Comparison of ENCODE assay signal across 8 cellular contexts in genomic region chr9:101977614-101978210, GRCh38.
DNase-seq lines count a peak whose midpoint lies in the region; ATAC-seq, FAIRE-seq and TF ChIP-seq lines count a peak whose summit lies in the region.

No MANE protein-coding gene starts in this region.

- intact Hi-C loops in heart left ventricle (cut with DNase I) = no loop called here
- intact Hi-C loops in right cardiac atrium (cut with DNase I) = no loop called here
- intact Hi-C loops in pancreas (cut with DNase I) = no loop called here

- no peaks in the 10 kb centered on the region for H3K27me3 ChIP-seq in heart left ventricle
- H3K27me3 ChIP-seq in right cardiac atrium (ENCODE audit: control insufficient read depth, insufficient read depth) = no peaks in the 10 kb centered on the region
- H3K27me3 ChIP-seq in pancreas = peaks cover 0 to 4% (median 0%) of the 10 kb centered on the region in 4 donors
- no peaks in the 10 kb centered on the region for H3K27me3 ChIP-seq in MG63

- no peaks in the 10 kb centered on the region for H3K36me3 ChIP-seq in heart left ventricle
- H3K36me3 ChIP-seq in pancreas = no peaks in the 10 kb centered on the region
- no peaks in the 10 kb centered on the region for H3K36me3 ChIP-seq in MG63

- no peak for TF ChIP-seq POLR2A in heart left ventricle (IDR thresholded peaks at IDR 0.05)
- no peak for TF ChIP-seq POLR2A in GM12891 (IDR thresholded peaks at IDR 0.05; ENCODE audit: low read depth, low read length)

- H3K9me3 ChIP-seq in heart left ventricle = no peaks in the 10 kb centered on the region
- H3K9me3 ChIP-seq in right cardiac atrium (ENCODE audit: control insufficient read depth, low read length) = no peaks in the 10 kb centered on the region
- no peaks in the 10 kb centered on the region for H3K9me3 ChIP-seq in pancreas
- H3K9me3 ChIP-seq in MG63 = no peaks in the 10 kb centered on the region

- no peaks in the 10 kb centered on the region for H3K4me1 ChIP-seq in heart left ventricle
- H3K4me1 ChIP-seq in right cardiac atrium (ENCODE audit: control insufficient read depth, insufficient read depth, low read length) = no peaks in the 10 kb centered on the region
- H3K4me1 ChIP-seq in pancreas = no peaks in the 10 kb centered on the region

- TF ChIP-seq CTCF in heart left ventricle (IDR thresholded peaks at IDR 0.05) (peak; percentile 41 to 66 (median 48)), pancreas (IDR thresholded peaks at IDR 0.05) (peak; percentile 29 to 57 (median 50))

- no peak for DNase-seq in heart left ventricle
- DNase-seq in right cardiac atrium = no peak
- DNase-seq in NCI-H345 (lab: John Stamatoyannopoulos, UW) = peak; percentile 33
- DNase-seq in dermis blood vessel endothelial cell = peak; percentile 23
- DNase-seq in pancreas = no peak
- DNase-seq in MG63 = no peak
- no peak for DNase-seq in GM12891 (ENCODE audit: insufficient read length, low spot score)

- H3K27ac ChIP-seq in heart left ventricle = no peak overlapping the region
- H3K27ac ChIP-seq in right cardiac atrium (ENCODE audit: low read length) = no peak overlapping the region
- H3K27ac ChIP-seq in pancreas = no peak overlapping the region

- whole genome bisulfite sequencing in heart left ventricle, 4 donors = 2 to 5% (median 3%) methylated on average over 2 of the region's 2 CpGs
- 1% methylated on average over 2 of the region's 2 CpGs for WGBS in right cardiac atrium
- WGBS in pancreas, 2 donors = 3 to 10% methylated on average over 2 of the region's 2 CpGs

- FAIRE-seq in pancreas (lab: Jason Lieb, UNC) (peak; percentile 89), GM12891 (lab: Jason Lieb, UNC) (no peak)

- H3K4me3 ChIP-seq in heart left ventricle (no peak overlapping the region), right cardiac atrium (ENCODE audit: low read length) (no peak overlapping the region), pancreas (no peak overlapping the region), MG63 (no peak overlapping the region)

- ATAC-seq in heart left ventricle = no peak
- no peak for ATAC-seq in right cardiac atrium
- peak; percentile 67 for ATAC-seq in HG02970 (IDR thresholded peaks at IDR 0.05; ENCODE audit: low FRiP score, unreplicated experiment)
- peak in 3 of 4 donors; percentile 64 to 73 (median 65) for ATAC-seq in pancreas

TF ChIP-seq in GM12891, 5 proteins besides CTCF, POLR2A, EP300 and RAD21:
- TF ChIP-seq PAX5 (IDR thresholded peaks at IDR 0.05; ENCODE audit: insufficient read depth, low read length, severe bottlenecking) (no peak), POLR2AphosphoS5 (IDR thresholded peaks at IDR 0.05; ENCODE audit: low read depth, low read length) (no peak), TAF1 (IDR thresholded peaks at IDR 0.05; ENCODE audit: low read depth, low read length) (no peak), SPI1 (IDR thresholded peaks at IDR 0.05; ENCODE audit: low read depth, low read length) (no peak), POU2F2 (IDR thresholded peaks at IDR 0.05; ENCODE audit: low read depth, low read length) (no peak)
TF ChIP-seq in GM12891: peak in this region for 0.

Comparison
In these comparisons a context has a peak if more than half of its experiments do, and no peak if none do; other contexts are left out.
1. ATAC-seq: peak in HG02970 (single experiment) and pancreas (3 of 4); none in heart left ventricle (0 of 4) and right cardiac atrium (0 of 2).
2. DNase-seq: peak in NCI-H345 (single experiment) and dermis blood vessel endothelial cell (single experiment); none in heart left ventricle (0 of 5), right cardiac atrium (0 of 3), pancreas (0 of 6), MG63 (single experiment) and GM12891 (single experiment).